ENCODE assay signal across 8 cellular contexts in genomic region chr12:104699489-104700194, GRCh38.
A peak's percentile ranks its signal among the peaks of the same experiment; 100 is the strongest.
DNase-seq lines count a peak whose midpoint lies in the region; ATAC-seq, FAIRE-seq and TF ChIP-seq lines count a peak whose summit lies in the region.

No MANE protein-coding gene starts in this region.

- DNase-seq in GM12891 (ENCODE audit: insufficient read length, low spot score), result peak; percentile 30
- peak; percentile 33 for DNase-seq in fibroblast of mammary gland (ENCODE audit: low read depth)
- no peak for DNase-seq in retina
- DNase-seq in HAP-1 (ENCODE audit: low spot score in 2 of 2), result no peak
- no peak for DNase-seq in C1 segment of cervical spinal cord (lab: John Stamatoyannopoulos, UW)

- in situ Hi-C loops in HAP-1 (cut with MboI; ENCODE audit: low sequenced_read_pairs), result loop anchor here (25.0 kb wide), 1 partner anchor 688 kb away; no protein-coding TSS in a partner anchor

- H3K4me3 ChIP-seq in fibroblast of mammary gland (ENCODE audit: control insufficient read depth, low read depth, low read length), result no peak overlapping the region
- no peak overlapping the region for H3K4me3 ChIP-seq in HAP-1

- no peak for TF ChIP-seq CTCF in fibroblast of mammary gland (conservative IDR thresholded peaks at IDR 0.05; ENCODE audit: control insufficient read depth, insufficient read depth, low read depth, low read length)

- H3K36me3 ChIP-seq in HAP-1 (replicated peaks), result no peaks in the 10 kb centered on the region

- peak; percentile 63 for ATAC-seq in GM19455 (IDR thresholded peaks at IDR 0.05; ENCODE audit: unreplicated experiment)
- peak; percentile 53 for ATAC-seq in HG03378 (IDR thresholded peaks at IDR 0.05; ENCODE audit: unreplicated experiment)
- no peak for ATAC-seq in HG03439 (IDR thresholded peaks at IDR 0.05; ENCODE audit: unreplicated experiment)

- FAIRE-seq in GM12891 (lab: Jason Lieb, UNC), result peak; percentile 90

- H3K9me3 ChIP-seq in HAP-1, result no peaks in the 10 kb centered on the region

- no peaks in the 10 kb centered on the region for H3K27me3 ChIP-seq in HAP-1 (ENCODE audit: low read depth)

- H3K4me1 ChIP-seq in HAP-1, result no peaks in the 10 kb centered on the region

- no peak for TF ChIP-seq POLR2A in GM12891 (IDR thresholded peaks at IDR 0.05; ENCODE audit: low read depth, low read length)

TF ChIP-seq in GM12891, 5 proteins besides CTCF, POLR2A, EP300 and RAD21:
- no peak for TF ChIP-seq POU2F2 (IDR thresholded peaks at IDR 0.05; ENCODE audit: low read depth, low read length)
- no peak for TF ChIP-seq TAF1 (IDR thresholded peaks at IDR 0.05; ENCODE audit: low read depth, low read length)
- TF ChIP-seq POLR2AphosphoS5 (IDR thresholded peaks at IDR 0.05; ENCODE audit: low read depth, low read length), result no peak
- TF ChIP-seq PAX5 (IDR thresholded peaks at IDR 0.05; ENCODE audit: insufficient read depth, low read length, severe bottlenecking), result no peak
- TF ChIP-seq SPI1 (IDR thresholded peaks at IDR 0.05; ENCODE audit: low read depth, low read length), result peak; percentile 87

Comparison
In these comparisons a context has a peak if more than half of its experiments do, and no peak if none do; other contexts are left out.
1. DNase-seq: peak in GM12891 (single experiment) and fibroblast of mammary gland (single experiment); none in retina (single experiment), HAP-1 (0 of 2) and C1 segment of cervical spinal cord (0 of 14).